In genomic region chr11:23732026-23732425, GRCh38 we compare ENCODE assay signal across 1 cellular context.
TF ChIP-seq lines count a peak whose summit lies in the region.

No MANE protein-coding gene starts in this region.

TF ChIP-seq in HepG2, 621 proteins besides CTCF, POLR2A, EP300 and RAD21 (continued from another document):
- TF ChIP-seq, protein P1, sequence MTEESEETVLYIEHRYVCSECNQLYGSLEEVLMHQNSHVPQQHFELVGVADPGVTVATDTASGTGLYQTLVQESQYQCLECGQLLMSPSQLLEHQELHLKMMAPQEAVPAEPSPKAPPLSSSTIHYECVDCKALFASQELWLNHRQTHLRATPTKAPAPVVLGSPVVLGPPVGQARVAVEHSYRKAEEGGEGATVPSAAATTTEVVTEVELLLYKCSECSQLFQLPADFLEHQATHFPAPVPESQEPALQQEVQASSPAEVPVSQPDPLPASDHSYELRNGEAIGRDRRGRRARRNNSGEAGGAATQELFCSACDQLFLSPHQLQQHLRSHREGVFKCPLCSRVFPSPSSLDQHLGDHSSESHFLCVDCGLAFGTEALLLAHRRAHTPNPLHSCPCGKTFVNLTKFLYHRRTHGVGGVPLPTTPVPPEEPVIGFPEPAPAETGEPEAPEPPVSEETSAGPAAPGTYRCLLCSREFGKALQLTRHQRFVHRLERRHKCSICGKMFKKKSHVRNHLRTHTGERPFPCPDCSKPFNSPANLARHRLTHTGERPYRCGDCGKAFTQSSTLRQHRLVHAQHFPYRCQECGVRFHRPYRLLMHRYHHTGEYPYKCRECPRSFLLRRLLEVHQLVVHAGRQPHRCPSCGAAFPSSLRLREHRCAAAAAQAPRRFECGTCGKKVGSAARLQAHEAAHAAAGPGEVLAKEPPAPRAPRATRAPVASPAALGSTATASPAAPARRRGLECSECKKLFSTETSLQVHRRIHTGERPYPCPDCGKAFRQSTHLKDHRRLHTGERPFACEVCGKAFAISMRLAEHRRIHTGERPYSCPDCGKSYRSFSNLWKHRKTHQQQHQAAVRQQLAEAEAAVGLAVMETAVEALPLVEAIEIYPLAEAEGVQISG (CRISPR knock-in tag; IDR thresholded peaks at IDR 0.05), result no peak
- TF ChIP-seq ZSCAN20 (CRISPR knock-in tag; IDR thresholded peaks at IDR 0.05; ENCODE audit: borderline replicate concordance) (no peak), ZNF281 (CRISPR knock-in tag; IDR thresholded peaks at IDR 0.05; ENCODE audit: borderline replicate concordance) (no peak), ZNF512B (CRISPR knock-in tag; IDR thresholded peaks at IDR 0.05; ENCODE audit: borderline replicate concordance) (no peak), PTBP1 (IDR thresholded peaks at IDR 0.05; ENCODE audit: low read depth, low read length, poor library complexity, severe bottlenecking) (no peak), ZSCAN12 (CRISPR knock-in tag; IDR thresholded peaks at IDR 0.05) (no peak), ZNF569 (CRISPR knock-in tag; IDR thresholded peaks at IDR 0.05; ENCODE audit: borderline replicate concordance) (no peak), ZIK1 (CRISPR knock-in tag; IDR thresholded peaks at IDR 0.05; ENCODE audit: borderline replicate concordance, low read depth) (no peak), TEAD3 (CRISPR knock-in tag; optimal IDR thresholded peaks at IDR 0.05; ENCODE audit: borderline replicate concordance) (no peak), HMGA1 (CRISPR knock-in tag; conservative IDR thresholded peaks at IDR 0.05) (no peak), CREB1 (IDR thresholded peaks at IDR 0.05) (no peak), CREB1 (CRISPR knock-in tag; IDR thresholded peaks at IDR 0.05) (no peak)
